10 cellular contexts compared by ENCODE assay signal in genomic region chrX:139766545-139766983, GRCh38. TPM values are rescaled to one million over a fixed set of nuclear protein-coding genes. Genes with fewer than 3 reads are reported as not detected.
DNase-seq lines count a peak whose midpoint lies in the region; ATAC-seq and TF ChIP-seq lines count a peak whose summit lies in the region.
"Had no signal": no experiment of that assay in that cellular context is flagged by ENCODE, and none has a peak within 500 bp of the region (broad histone marks: within the 10 kb centered on the region; RNA-seq: fewer than 3 reads in every experiment).

No MANE protein-coding gene starts in this region.

- no peak overlapping the region for H3K4me3 Mint-ChIP-seq in CD4-positive, alpha-beta T cell
- H3K4me3 Mint-ChIP-seq in activated CD4-positive, alpha-beta memory T cell treated with anti-CD3 and anti-CD28 coated beads for 36 hours = no peak overlapping the region

- H4K20me1 ChIP-seq in PC-9 (ENCODE audit: insufficient read depth) = no peaks in the 10 kb centered on the region
- H4K20me1 ChIP-seq in OCI-LY7 (ENCODE audit: insufficient read depth, low read length) = no peaks in the 10 kb centered on the region

- BruUV-seq in PC-9 (replicated peaks; lab: Mats Ljungman, UMichigan) (no TSS peak), OCI-LY7 (replicated peaks; lab: Mats Ljungman, UMichigan) (no TSS peak)

- peak in 6 of 10 experiments; percentile 1 to 22 (median 5) for DNase-seq in CD4-positive, alpha-beta T cell
- peak; percentile 29 for DNase-seq in activated CD4-positive, alpha-beta memory T cell treated with anti-CD3 and anti-CD28 coated beads for 36 hours
- DNase-seq in sigmoid colon = no peak
- DNase-seq in PC-9 = no peak
- no peak for DNase-seq in HK-2 (ENCODE audit: unreplicated experiment)
- no peak for DNase-seq in OCI-LY7 (ENCODE audit: low spot score)
- DNase-seq: MM.1S had no signal

- no peaks in the 10 kb centered on the region for H3K4me1 Mint-ChIP-seq in CD4-positive, alpha-beta T cell (ENCODE audit: low read depth)
- H3K4me1 Mint-ChIP-seq in activated CD4-positive, alpha-beta memory T cell treated with anti-CD3 and anti-CD28 coated beads for 36 hours (ENCODE audit: low read depth) = no peaks in the 10 kb centered on the region

- no peak for TF ChIP-seq CTCF in CD4-positive, alpha-beta T cell (IDR thresholded peaks at IDR 0.05)
- TF ChIP-seq CTCF in sigmoid colon (IDR thresholded peaks at IDR 0.05) = no peak
- no peak for TF ChIP-seq CTCF in PC-9 (conservative IDR thresholded peaks at IDR 0.05)
- TF ChIP-seq CTCF in OCI-LY7 (conservative IDR thresholded peaks at IDR 0.05; ENCODE audit: low read length) = no peak

- H3K4me1 ChIP-seq in sigmoid colon (no peaks in the 10 kb centered on the region), PC-9 (replicated peaks; ENCODE audit: insufficient read depth) (no peaks in the 10 kb centered on the region), OCI-LY7 (ENCODE audit: insufficient read depth, low read length, poor library complexity, severe bottlenecking) (no peaks in the 10 kb centered on the region)

- H3K4me2 ChIP-seq in PC-9 (no peak overlapping the region), OCI-LY7 (ENCODE audit: low read length) (no peak overlapping the region)

- H2AFZ ChIP-seq in PC-9 (no peak overlapping the region), OCI-LY7 (ENCODE audit: low read length) (no peak overlapping the region)

- no peaks in the 10 kb centered on the region for H3F3A ChIP-seq in PC-9 (ENCODE audit: insufficient read depth, low read depth)

- TF ChIP-seq POLR2A in sigmoid colon (IDR thresholded peaks at IDR 0.05) = no peak

- peak; percentile 84 for ATAC-seq in CD4-positive, alpha-beta T cell (ENCODE audit: poor library complexity)
- ATAC-seq in GM19395 (IDR thresholded peaks at IDR 0.05; ENCODE audit: unreplicated experiment) = peak; percentile 82
- peak; percentile 57 for ATAC-seq in HG03108 (IDR thresholded peaks at IDR 0.05; ENCODE audit: unreplicated experiment)

- H3K36me3 ChIP-seq in sigmoid colon (peaks cover 0 to 8% (median 0%) of the 10 kb centered on the region in 4 donors), PC-9 (ENCODE audit: low read depth) (no peaks in the 10 kb centered on the region), OCI-LY7 (ENCODE audit: insufficient read depth, low read length) (peaks cover 12% of the 10 kb centered on the region)

- POLR2A ChIA-PET in CD4-positive, alpha-beta T cell (lab: Charles Lee) = no interaction called here
- POLR2A ChIA-PET in activated CD4-positive, alpha-beta memory T cell treated with anti-CD3 and anti-CD28 coated beads for 36 hours (lab: Charles Lee) = no interaction called here
- POLR2A ChIA-PET in PC-9 (lab: Charles Lee; ENCODE audit: unreplicated experiment) (no interaction called here), OCI-LY7 (lab: Charles Lee) (no interaction called here)

- no peaks in the 10 kb centered on the region for H3K9me3 ChIP-seq in CD4-positive, alpha-beta T cell (ENCODE audit: control insufficient read depth, low read length)
- H3K9me3 ChIP-seq in sigmoid colon = no peaks in the 10 kb centered on the region
- no peaks in the 10 kb centered on the region for H3K9me3 ChIP-seq in PC-9 (ENCODE audit: insufficient read depth, low read depth)
- no peaks in the 10 kb centered on the region for H3K9me3 ChIP-seq in OCI-LY7 (ENCODE audit: low read length)

- no peak for TF ChIP-seq EP300 in sigmoid colon (IDR thresholded peaks at IDR 0.05)

- H3K36me3 Mint-ChIP-seq in CD4-positive, alpha-beta T cell (ENCODE audit: low read depth) = peaks cover 35% of the 10 kb centered on the region
- H3K36me3 Mint-ChIP-seq in activated CD4-positive, alpha-beta memory T cell treated with anti-CD3 and anti-CD28 coated beads for 36 hours = peaks cover 14% of the 10 kb centered on the region

- H3K9me2 ChIP-seq in PC-9 (ENCODE audit: insufficient read depth) (no peaks in the 10 kb centered on the region), OCI-LY7 (ENCODE audit: insufficient read depth, low read length) (no peaks in the 10 kb centered on the region)

- no peaks in the 10 kb centered on the region for H3K27me3 Mint-ChIP-seq in CD4-positive, alpha-beta T cell
- no peaks in the 10 kb centered on the region for H3K27me3 Mint-ChIP-seq in activated CD4-positive, alpha-beta memory T cell treated with anti-CD3 and anti-CD28 coated beads for 36 hours

- H3K27ac ChIP-seq in CD4-positive, alpha-beta T cell (ENCODE audit: low read depth, low read length) = no peak overlapping the region
- H3K27ac ChIP-seq in sigmoid colon = no peak overlapping the region
- no peak overlapping the region for H3K27ac ChIP-seq in PC-9
- no peak overlapping the region for H3K27ac ChIP-seq in OCI-LY7 (ENCODE audit: low read depth, low read length, poor library complexity, severe bottlenecking)

- WGBS in sigmoid colon, 2 donors = 62 to 90% methylated on average over 5 of the region's 5 CpGs

- H3K27ac Mint-ChIP-seq in CD4-positive, alpha-beta T cell = no peak overlapping the region
- H3K27ac Mint-ChIP-seq in activated CD4-positive, alpha-beta memory T cell treated with anti-CD3 and anti-CD28 coated beads for 36 hours = no peak overlapping the region

- CTCF ChIA-PET in CD4-positive, alpha-beta T cell (lab: Charles Lee) = interaction anchor here (1.5 kb wide), 1 partner anchor 10 kb away, joined by 3 read pairs; no protein-coding TSS in a partner anchor
- CTCF ChIA-PET in activated CD4-positive, alpha-beta memory T cell treated with anti-CD3 and anti-CD28 coated beads for 36 hours (lab: Charles Lee) = interaction anchor here (0.7 kb wide), 1 partner anchor 31 kb away, joined by 3 read pairs; no protein-coding TSS in a partner anchor
- CTCF ChIA-PET in PC-9 (lab: Charles Lee) (no interaction called here), OCI-LY7 (lab: Charles Lee; ENCODE audit: unreplicated experiment) (no interaction called here)

- H3K79me2 ChIP-seq in PC-9 (ENCODE audit: low read depth) (no peaks in the 10 kb centered on the region), OCI-LY7 (ENCODE audit: insufficient read depth, low read depth, low read length) (no peaks in the 10 kb centered on the region)

- no peaks in the 10 kb centered on the region for H3K9me3 Mint-ChIP-seq in CD4-positive, alpha-beta T cell
- no peaks in the 10 kb centered on the region for H3K9me3 Mint-ChIP-seq in activated CD4-positive, alpha-beta memory T cell treated with anti-CD3 and anti-CD28 coated beads for 36 hours

- H3K27me3 ChIP-seq in CD4-positive, alpha-beta T cell (ENCODE audit: control insufficient read depth, insufficient read depth, low read length) = no peaks in the 10 kb centered on the region
- H3K27me3 ChIP-seq in sigmoid colon = no peaks in the 10 kb centered on the region
- no peaks in the 10 kb centered on the region for H3K27me3 ChIP-seq in PC-9 (ENCODE audit: insufficient read depth, low read depth)

- H3K4me3 ChIP-seq in sigmoid colon (no peak overlapping the region), PC-9 (no peak overlapping the region), OCI-LY7 (ENCODE audit: low read depth, low read length, poor library complexity, severe bottlenecking) (no peak overlapping the region)

- intact Hi-C loops in CD4-positive, alpha-beta T cell (cut with DNase I, micrococcal nuclease) = no loop called here
- intact Hi-C loops in activated CD4-positive, alpha-beta memory T cell treated with anti-CD3 and anti-CD28 coated beads for 36 hours (cut with micrococcal nuclease) = loop anchor here (1.0 to 10.0 kb wide), 2 partner anchors 27 to 168 kb away; partner anchors contain the start of gene ATP11C
- intact Hi-C loops in sigmoid colon (cut with DNase I) = no loop called here
- intact Hi-C loops in PC-9 (cut with micrococcal nuclease; ENCODE audit: unreplicated experiment) = no loop called here
- intact Hi-C loops in OCI-LY7 (cut with micrococcal nuclease; ENCODE audit: unreplicated experiment) = no loop called here

RNA-seq across cellular contexts. Expression of gene MCF2, which starts 58.6 kb away (rescaled TPM):
- total RNA-seq in CD4-positive, alpha-beta T cell = 1 to 10 TPM in 1 of 2 experiments, under 1 TPM in 1; 0.89 to 1.1 TPM
- total RNA-seq in activated CD4-positive, alpha-beta memory T cell treated with anti-CD3 and anti-CD28 coated beads for 36 hours = under 1 TPM; 0.07 to 0.10 TPM
- total RNA-seq in sigmoid colon (under 1 TPM in 3 of 4 donors, not detected in 1; 0.14 to 0.36 (median 0.16) TPM), PC-9 (2021) (not detected in 2 replicates), OCI-LY7 (2022) (not detected in 2 replicates)
- polyA plus RNA-seq in sigmoid colon = under 1 TPM in 1 of 3 donors, not detected in 2; 0.16 TPM
- total RNA-seq in OCI-LY7 (2014; rRNA removed; shearing (Covaris generic)) = not detected in 2 replicates
- polyA plus RNA-seq: BJ had no signal

Comparison
In these comparisons a context has a peak if more than half of its experiments do, and no peak if none do; other contexts are left out.
1. DNase-seq: peak in CD4-positive, alpha-beta T cell (6 of 10) and activated CD4-positive, alpha-beta memory T cell treated with anti-CD3 and anti-CD28 coated beads for 36 hours (single experiment); none in sigmoid colon (single experiment), PC-9 (0 of 2), HK-2 (single experiment) and OCI-LY7 (single experiment).
2. CTCF ChIA-PET loops: an anchor here in CD4-positive, alpha-beta T cell (1.5 kb wide) and activated CD4-positive, alpha-beta memory T cell treated with anti-CD3 and anti-CD28 coated beads for 36 hours (0.7 kb wide); none called in PC-9 and OCI-LY7.
3. Peak in every context shown above with its lines, with median percentiles within 50 percentile points of each other: ATAC-seq.